8 cellular contexts compared by ENCODE assay signal in the genomic region with DNA sequence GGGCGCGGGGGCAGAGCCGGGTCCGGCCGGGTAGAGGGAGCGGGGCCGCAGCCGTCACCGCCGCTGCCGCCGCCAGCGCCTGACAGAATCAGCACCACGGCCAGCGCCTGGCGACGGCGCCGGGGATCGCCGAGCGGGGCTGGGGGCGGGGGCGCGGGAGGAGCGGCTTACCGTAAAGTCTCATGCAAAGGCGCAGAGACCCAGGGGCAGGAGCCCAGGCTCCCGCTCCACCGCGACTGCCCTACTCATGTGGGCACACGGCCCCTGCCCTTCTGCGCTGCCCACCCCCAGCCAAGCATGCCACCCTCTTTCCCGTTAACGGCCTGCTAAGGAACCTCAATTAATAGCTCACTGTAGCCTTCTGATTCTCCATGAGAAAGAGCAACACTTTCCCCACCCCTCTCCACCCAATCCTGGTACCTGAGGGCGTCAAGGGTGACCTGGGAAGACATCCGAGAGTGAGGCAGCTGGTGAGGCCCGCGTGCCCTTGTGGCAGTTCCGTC.
DNase-seq lines count a peak whose midpoint lies in the region; ATAC-seq lines count a peak whose summit lies in the region.

A gene with protein sequence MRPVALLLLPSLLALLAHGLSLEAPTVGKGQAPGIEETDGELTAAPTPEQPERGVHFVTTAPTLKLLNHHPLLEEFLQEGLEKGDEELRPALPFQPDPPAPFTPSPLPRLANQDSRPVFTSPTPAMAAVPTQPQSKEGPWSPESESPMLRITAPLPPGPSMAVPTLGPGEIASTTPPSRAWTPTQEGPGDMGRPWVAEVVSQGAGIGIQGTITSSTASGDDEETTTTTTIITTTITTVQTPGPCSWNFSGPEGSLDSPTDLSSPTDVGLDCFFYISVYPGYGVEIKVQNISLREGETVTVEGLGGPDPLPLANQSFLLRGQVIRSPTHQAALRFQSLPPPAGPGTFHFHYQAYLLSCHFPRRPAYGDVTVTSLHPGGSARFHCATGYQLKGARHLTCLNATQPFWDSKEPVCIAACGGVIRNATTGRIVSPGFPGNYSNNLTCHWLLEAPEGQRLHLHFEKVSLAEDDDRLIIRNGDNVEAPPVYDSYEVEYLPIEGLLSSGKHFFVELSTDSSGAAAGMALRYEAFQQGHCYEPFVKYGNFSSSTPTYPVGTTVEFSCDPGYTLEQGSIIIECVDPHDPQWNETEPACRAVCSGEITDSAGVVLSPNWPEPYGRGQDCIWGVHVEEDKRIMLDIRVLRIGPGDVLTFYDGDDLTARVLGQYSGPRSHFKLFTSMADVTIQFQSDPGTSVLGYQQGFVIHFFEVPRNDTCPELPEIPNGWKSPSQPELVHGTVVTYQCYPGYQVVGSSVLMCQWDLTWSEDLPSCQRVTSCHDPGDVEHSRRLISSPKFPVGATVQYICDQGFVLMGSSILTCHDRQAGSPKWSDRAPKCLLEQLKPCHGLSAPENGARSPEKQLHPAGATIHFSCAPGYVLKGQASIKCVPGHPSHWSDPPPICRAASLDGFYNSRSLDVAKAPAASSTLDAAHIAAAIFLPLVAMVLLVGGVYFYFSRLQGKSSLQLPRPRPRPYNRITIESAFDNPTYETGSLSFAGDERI (minus strand): TSS at position 98 of the 503 bp plus-strand sequence. CDS start 164 bp downstream, outside the sequence.

- peak; percentile 89 for DNase-seq in AG08396 (ENCODE audit: low spot score)
- peak; percentile 57 for DNase-seq in HPDE6-E6E7 (ENCODE audit: extremely low spot score)
- DNase-seq in OCI-M1 (lab: John Stamatoyannopoulos, UW), result peak; percentile 88
- DNase-seq in activated T-helper 9 cell treated with anti-CD3 and anti-CD28 coated beads, Interleukin-2, amount 50 U/mL, for 16 hours (ENCODE audit: low read depth), result peak; percentile 39
- DNase-seq in foreskin melanocyte, result peak; percentile 26
- peak in 54 of 56 donors; percentile 24 to 89 (median 71) for DNase-seq in nucleus accumbens (lab: John Stamatoyannopoulos, UW)
- peak; percentile 80 for DNase-seq in superior temporal gyrus (ENCODE audit: extremely low spot score)

- ATAC-seq in HG02885 (IDR thresholded peaks at IDR 0.05; ENCODE audit: poor library complexity, unreplicated experiment), result no peak

Comparison
In these comparisons a context has a peak if more than half of its experiments do, and no peak if none do; other contexts are left out.
1. DNase-seq: peak in every context shown above with its lines; median percentile 89 in AG08396; 88 in OCI-M1; 80 in superior temporal gyrus; 71 in nucleus accumbens; 57 in HPDE6-E6E7; 39 in activated T-helper 9 cell treated with anti-CD3 and anti-CD28 coated beads, Interleukin-2, amount 50 U/mL, for 16 hours; 26 in foreskin melanocyte.